In the genomic region with DNA sequence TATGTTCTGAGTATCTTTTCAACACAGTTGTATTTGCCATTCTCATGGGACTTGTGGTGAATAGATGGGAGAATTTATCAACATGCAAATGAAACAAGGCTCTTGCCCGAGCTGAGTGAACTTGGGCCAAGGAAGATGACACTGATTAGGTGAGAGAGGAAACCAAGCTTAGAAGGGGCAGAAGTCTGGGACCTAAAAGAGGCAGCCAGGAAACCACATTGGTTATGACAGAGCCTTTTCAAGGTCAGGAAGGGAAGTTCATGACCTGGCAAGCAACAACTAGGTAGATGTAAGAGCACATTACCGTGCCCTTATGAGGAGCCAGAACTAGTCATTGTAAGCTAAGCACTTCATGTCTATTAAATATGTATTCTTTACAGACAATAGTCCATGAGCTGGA, we compare ENCODE assay signal across 21 cellular contexts.
A peak's percentile ranks its signal among the peaks of the same experiment; 100 is the strongest.
DNase-seq lines count a peak whose midpoint lies in the region; ATAC-seq and TF ChIP-seq lines count a peak whose summit lies in the region.
"Had no signal": no experiment of that assay in that cellular context is flagged by ENCODE, and none has a peak within 500 bp of the region (broad histone marks: within the 10 kb centered on the region; RNA-seq: fewer than 3 reads in every experiment).

No MANE protein-coding gene starts in this region.

- H3K4me3 ChIP-seq in heart right ventricle: no peak overlapping the region
- no peak overlapping the region for H3K4me3 ChIP-seq in H7 (ENCODE audit: insufficient read depth, low read depth, low read length)
- H3K4me3 ChIP-seq in MG63: no peak overlapping the region
- H3K4me3 ChIP-seq: cardiac muscle cell, GM23248, mucosa of descending colon, sigmoid colon had no signal

- peak; percentile 70 for ATAC-seq in GM18508 (IDR thresholded peaks at IDR 0.05; ENCODE audit: insufficient read depth, unreplicated experiment)
- ATAC-seq in GM19463 (IDR thresholded peaks at IDR 0.05; ENCODE audit: unreplicated experiment): peak; percentile 76
- ATAC-seq in HG03060 (IDR thresholded peaks at IDR 0.05; ENCODE audit: low read depth, unreplicated experiment): peak; percentile 79
- no peak for ATAC-seq in heart right ventricle
- ATAC-seq: left cardiac atrium, mucosa of descending colon, Right ventricle myocardium inferior had no signal

- TF ChIP-seq CTCF in heart right ventricle (IDR thresholded peaks at IDR 0.05): no peak

- H3K27ac ChIP-seq in heart right ventricle: no peak overlapping the region
- H3K27ac ChIP-seq: cardiac muscle cell, GM23248, sigmoid colon had no signal

- H3K4me1 ChIP-seq in heart right ventricle: no peaks in the 10 kb centered on the region
- H3K4me1 ChIP-seq: sigmoid colon had no signal

- DNase-seq in Kasumi-1 (lab: John Stamatoyannopoulos, UW) (peak; percentile 59 to 61), heart right ventricle (no peak), H7 (no peak), NCI-H524 (lab: John Stamatoyannopoulos, UW) (no peak), MG63 (no peak)
- DNase-seq: activated naive CD8-positive, alpha-beta T cell treated with anti-CD3 and anti-CD28 coated beads, Interleukin-2, amount 10 ng/mL, durations not matched to agents 7 days and 5 days; effector CD8-positive, alpha-beta T cell; GM23248; hypothalamus; left cardiac atrium; mucosa of descending colon; NCI-H1105; occipital lobe; sigmoid colon; stimulated activated CD4-positive, alpha-beta T cell treated with anti-CD3 and anti-CD28 coated beads, Interleukin-4, amount 100 ng/mL, for 4 hours; T-helper 2 cell had no signal

- WGBS in heart right ventricle, 2 donors: 32 to 50% methylated on average over 2 of the region's 2 CpGs

- H3K27me3 ChIP-seq in heart right ventricle: no peaks in the 10 kb centered on the region
- H3K27me3 ChIP-seq in H7 (ENCODE audit: control insufficient read depth, insufficient read depth, low read length): no peaks in the 10 kb centered on the region
- no peaks in the 10 kb centered on the region for H3K27me3 ChIP-seq in MG63
- H3K27me3 ChIP-seq: cardiac muscle cell, sigmoid colon had no signal

- H3K36me3 ChIP-seq in heart right ventricle: no peaks in the 10 kb centered on the region
- H3K36me3 ChIP-seq in H7 (replicated peaks; ENCODE audit: control insufficient read depth, insufficient read depth, low read length): no peaks in the 10 kb centered on the region
- no peaks in the 10 kb centered on the region for H3K36me3 ChIP-seq in MG63
- H3K36me3 ChIP-seq: cardiac muscle cell, sigmoid colon had no signal

- H3K9me3 ChIP-seq in heart right ventricle: peaks cover 0 to 5% (median 0%) of the 10 kb centered on the region in 11 donors
- no peaks in the 10 kb centered on the region for H3K9me3 ChIP-seq in MG63
- H3K9me3 ChIP-seq: mucosa of descending colon, sigmoid colon had no signal

- intact Hi-C loops in heart right ventricle (cut with DNase I): no loop called here

Comparison
In these comparisons a context has a peak if more than half of its experiments do, and no peak if none do; other contexts are left out.
1. ATAC-seq: peak in GM18508 (single experiment), GM19463 (single experiment) and HG03060 (single experiment); none in heart right ventricle (0 of 8).
2. DNase-seq: peak in Kasumi-1 (2 of 2); none in heart right ventricle (0 of 2), H7 (single experiment), NCI-H524 (0 of 2) and MG63 (single experiment).